Comparison of ENCODE assay signal across 13 cellular contexts in the genomic region with DNA sequence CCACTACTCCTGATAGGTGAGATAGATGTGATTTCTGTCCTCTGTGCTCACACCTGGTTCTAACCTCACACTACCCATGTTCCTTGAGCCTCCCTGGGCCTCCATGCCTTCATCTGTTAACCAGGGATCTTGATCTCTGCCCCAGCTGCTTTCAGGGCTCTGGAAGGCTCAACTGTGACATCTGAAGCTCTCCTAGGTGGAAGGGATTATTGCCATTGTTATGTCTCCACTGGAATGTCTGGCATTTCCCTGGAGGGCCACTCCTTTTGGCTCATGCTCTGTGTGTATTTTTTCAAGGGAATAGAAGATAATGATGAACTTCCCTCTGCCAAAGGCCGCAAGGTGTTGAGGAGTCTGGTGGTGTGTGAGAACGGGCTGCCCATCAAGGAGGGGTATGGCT. TPM values are rescaled to one million over a fixed set of nuclear protein-coding genes. Genes with fewer than 3 reads are reported as not detected.
DNase-seq lines count a peak whose midpoint lies in the region; ATAC-seq and TF ChIP-seq lines count a peak whose summit lies in the region.
"Had no signal": no experiment of that assay in that cellular context is flagged by ENCODE, and none has a peak within 500 bp of the region (broad histone marks: within the 10 kb centered on the region; RNA-seq: fewer than 3 reads in every experiment).

No MANE protein-coding gene starts in this region.

- no peak overlapping the region for H3K27ac ChIP-seq in PC-3 (ENCODE audit: low read length)

- intact Hi-C loops in PC-3 (cut with micrococcal nuclease) (no loop called here), Right ventricle myocardium inferior (cut with DNase I) (no loop called here)

- no peaks in the 10 kb centered on the region for H3K9me3 Mint-ChIP-seq in progenitor cell of endocrine pancreas (ENCODE audit: low read depth)
- no peaks in the 10 kb centered on the region for H3K9me3 Mint-ChIP-seq in activated T-cell treated with anti-CD3 and anti-CD28 coated beads, Interleukin-2, amount 50 U/mL, for 72 hours
- H3K9me3 Mint-ChIP-seq: neural crest cell; T-helper 2 cell treated with Interferon-gamma antibody and Interleukin-4, amounts not matched to agents 5 μg/mL and 100 μg/mL, for 36 hours had no signal

- H3K4me3 ChIP-seq in PC-3 (ENCODE audit: low read length) (no peak overlapping the region), fibroblast of pulmonary artery (replicated peaks; ENCODE audit: low read depth, low read length) (no peak overlapping the region)

- TF ChIP-seq CTCF in PC-3 (conservative IDR thresholded peaks at IDR 0.05; ENCODE audit: low read depth, low read length) (no peak), fibroblast of pulmonary artery (IDR thresholded peaks at IDR 0.05; ENCODE audit: low read length, missing control alignments) (no peak), progenitor cell of endocrine pancreas (IDR thresholded peaks at IDR 0.05; ENCODE audit: unreplicated experiment) (no peak)

- H3K27me3 Mint-ChIP-seq in progenitor cell of endocrine pancreas = no peaks in the 10 kb centered on the region
- no peaks in the 10 kb centered on the region for H3K27me3 Mint-ChIP-seq in activated T-cell treated with anti-CD3 and anti-CD28 coated beads, Interleukin-2, amount 50 U/mL, for 72 hours (ENCODE audit: low read depth)

- H3K36me3 ChIP-seq in PC-3 (ENCODE audit: low read depth, low read length) = no peaks in the 10 kb centered on the region

- DNase-seq in GM04503 (ENCODE audit: low read depth) (peak; percentile 33), PC-3 (peak; percentile 72), fibroblast of pulmonary artery (ENCODE audit: low read depth) (peak; percentile 61), progenitor cell of endocrine pancreas (ENCODE audit: low spot score, unreplicated experiment) (no peak), Right ventricle myocardium inferior (ENCODE audit: missing footprints) (no peak), NOMO-1 treated with DMSO at 0.1 percent for 48 hours (lab: John Stamatoyannopoulos, UW; ENCODE audit: unreplicated experiment) (no peak)
- no peak for DNase-seq in activated T-cell treated with anti-CD3 and anti-CD28 coated beads, Interleukin-2, amount 50 U/mL, for 72 hours
- DNase-seq: DMS153, NCI-H1694 treated with DMSO at 0.1 percent for 48 hours had no signal

- peaks cover 5% of the 10 kb centered on the region for H3K4me1 Mint-ChIP-seq in progenitor cell of endocrine pancreas (ENCODE audit: low read depth)
- peaks cover 6% of the 10 kb centered on the region for H3K4me1 Mint-ChIP-seq in activated T-cell treated with anti-CD3 and anti-CD28 coated beads, Interleukin-2, amount 50 U/mL, for 72 hours (ENCODE audit: low read depth)
- H3K4me1 Mint-ChIP-seq: neural crest cell had no signal

- no peaks in the 10 kb centered on the region for H3K27me3 ChIP-seq in PC-3 (ENCODE audit: low read length)

- H3K9ac ChIP-seq in PC-3 (ENCODE audit: low read length) = no peak overlapping the region

- H3K36me3 Mint-ChIP-seq in progenitor cell of endocrine pancreas (ENCODE audit: insufficient read depth) = no peaks in the 10 kb centered on the region
- H3K36me3 Mint-ChIP-seq in activated T-cell treated with anti-CD3 and anti-CD28 coated beads, Interleukin-2, amount 50 U/mL, for 72 hours (ENCODE audit: insufficient read depth in 2 of 2) = no peaks in the 10 kb centered on the region

- BruUV-seq in PC-3 (replicated peaks; lab: Mats Ljungman, UMichigan) = no TSS peak

- POLR2A ChIA-PET in PC-3 (lab: Charles Lee; ENCODE audit: unreplicated experiment) = no interaction called here

- H4K20me1 ChIP-seq in PC-3 (ENCODE audit: low read length) = no peaks in the 10 kb centered on the region

- no peaks in the 10 kb centered on the region for H3K9me3 ChIP-seq in PC-3 (ENCODE audit: low read length)

- no peaks in the 10 kb centered on the region for H3F3A ChIP-seq in PC-3 (ENCODE audit: low read length, unreplicated experiment)

- H3K79me2 ChIP-seq in PC-3 (ENCODE audit: low read length) = no peaks in the 10 kb centered on the region

- CTCF ChIA-PET in PC-3 (lab: Charles Lee) = no interaction called here

- peaks cover 10% of the 10 kb centered on the region; the same call in 1 of the 2 replicates for H3K4me1 ChIP-seq in PC-3 (ENCODE audit: insufficient read depth, low read length)

- peak overlapping the region; percentile 74 for H3K27ac Mint-ChIP-seq in progenitor cell of endocrine pancreas
- H3K27ac Mint-ChIP-seq in activated T-cell treated with anti-CD3 and anti-CD28 coated beads, Interleukin-2, amount 50 U/mL, for 72 hours = no peak overlapping the region
- H3K27ac Mint-ChIP-seq: T-helper 2 cell treated with Interferon-gamma antibody and Interleukin-4, amounts not matched to agents 5 μg/mL and 100 μg/mL, for 36 hours had no signal

- no peak overlapping the region for H3K4me3 Mint-ChIP-seq in progenitor cell of endocrine pancreas (ENCODE audit: low read depth)
- no peak overlapping the region for H3K4me3 Mint-ChIP-seq in activated T-cell treated with anti-CD3 and anti-CD28 coated beads, Interleukin-2, amount 50 U/mL, for 72 hours
- H3K4me3 Mint-ChIP-seq: neural crest cell; T-helper 2 cell treated with Interferon-gamma antibody and Interleukin-4, amounts not matched to agents 5 μg/mL and 100 μg/mL, for 36 hours had no signal

- peak overlapping the region; percentile 9; the same call in 1 of the 2 replicates for H3K4me2 ChIP-seq in PC-3 (ENCODE audit: low read length)

- no peaks in the 10 kb centered on the region for H3K9me2 ChIP-seq in PC-3 (replicated peaks; ENCODE audit: low read length)

- ATAC-seq in PC-3 (peak; percentile 96), Right ventricle myocardium inferior (no peak), GM18502 (IDR thresholded peaks at IDR 0.05; ENCODE audit: poor library complexity, unreplicated experiment) (no peak)
- no peak for ATAC-seq in activated T-cell treated with anti-CD3 and anti-CD28 coated beads, Interleukin-2, amount 50 U/mL, for 72 hours (replicated peaks in 1 of 2)

- H2AFZ ChIP-seq in PC-3 (ENCODE audit: low read length) = peak overlapping the region; percentile 40; the same call in 1 of the 2 replicates

RNA-seq across cellular contexts. Expression of a gene that starts 41.2 kb away (rescaled TPM):
- total RNA-seq in PC-3 (2014; rRNA removed) = not detected in 2 replicates
- not detected in 2 replicates for total RNA-seq in progenitor cell of endocrine pancreas
- 0.51 TPM for total RNA-seq in Right ventricle myocardium inferior
- total RNA-seq in activated T-cell treated with anti-CD3 and anti-CD28 coated beads, Interleukin-2, amount 50 U/mL, for 72 hours = not detected
- total RNA-seq: aorta, neural crest cell had no signal

RNA-seq across cellular contexts. Expression of a gene that starts 52.1 kb away (rescaled TPM):
- not detected in 2 replicates for total RNA-seq in PC-3 (2014; rRNA removed)
- total RNA-seq in progenitor cell of endocrine pancreas = 0.86 and 0.98 TPM in 2 replicates
- total RNA-seq in Right ventricle myocardium inferior = 38.0 TPM
- total RNA-seq in activated T-cell treated with anti-CD3 and anti-CD28 coated beads, Interleukin-2, amount 50 U/mL, for 72 hours = 1 to 10 TPM; 4.0 to 4.3 TPM

Comparison
In these comparisons a context has a peak if more than half of its experiments do, and no peak if none do; other contexts are left out.
1. DNase-seq: peak in GM04503 (single experiment), PC-3 (single experiment) and fibroblast of pulmonary artery (single experiment); none in progenitor cell of endocrine pancreas (single experiment), Right ventricle myocardium inferior (single experiment), activated T-cell treated with anti-CD3 and anti-CD28 coated beads, Interleukin-2, amount 50 U/mL, for 72 hours (0 of 2) and NOMO-1 treated with DMSO at 0.1 percent for 48 hours (single experiment).